Comparison of ENCODE assay signal across 13 cellular contexts in the genomic region with DNA sequence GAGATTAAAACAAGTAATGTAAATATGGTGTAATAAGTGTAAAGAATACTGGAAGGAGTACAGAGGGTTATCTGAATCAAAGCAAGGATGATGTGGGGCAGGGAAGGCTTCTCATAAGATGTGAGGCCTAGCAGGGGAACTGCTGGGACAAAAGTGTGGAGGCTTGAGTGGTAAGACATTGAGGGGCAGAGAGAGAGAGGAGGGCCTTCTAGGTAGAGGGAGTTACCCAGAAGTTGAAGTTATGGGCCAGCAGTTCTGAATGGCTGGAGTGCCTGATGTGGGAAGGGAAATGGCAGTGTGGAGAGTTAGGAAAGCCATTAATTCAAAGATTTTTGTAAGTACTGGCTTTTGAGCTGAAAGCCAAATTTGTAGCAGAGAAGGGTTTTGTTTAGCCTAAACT. TPM values are rescaled to one million over a fixed set of nuclear protein-coding genes. Genes with fewer than 3 reads are reported as not detected.
DNase-seq lines count a peak whose midpoint lies in the region; ATAC-seq and TF ChIP-seq lines count a peak whose summit lies in the region.
"Had no signal": no experiment of that assay in that cellular context is flagged by ENCODE, and none has a peak within 500 bp of the region (broad histone marks: within the 10 kb centered on the region; RNA-seq: fewer than 3 reads in every experiment).

No MANE protein-coding gene starts in this region.

- H3K36me3 ChIP-seq in GM23338 (ENCODE audit: insufficient read depth) (no peaks in the 10 kb centered on the region), lower lobe of right lung (peaks cover 11% of the 10 kb centered on the region), stomach smooth muscle (ENCODE audit: control insufficient read depth in 2 of 2, insufficient read depth in 2 of 2, low read length in 2 of 2) (no peaks in the 10 kb centered on the region)
- H3K36me3 ChIP-seq: colonic mucosa had no signal

- H3K4me3 ChIP-seq in GM23338: no peak overlapping the region
- H3K4me3 ChIP-seq in lower lobe of right lung: no peak overlapping the region
- no peak overlapping the region for H3K4me3 ChIP-seq in stomach smooth muscle (ENCODE audit: low read length in 2 of 2)
- H3K4me3 ChIP-seq: colonic mucosa had no signal

- H3K4me1 ChIP-seq in GM23338 (ENCODE audit: insufficient read depth): peaks cover 26% of the 10 kb centered on the region
- peaks cover 83% of the 10 kb centered on the region for H3K4me1 ChIP-seq in lower lobe of right lung
- peaks cover 13% of the 10 kb centered on the region for H3K4me1 ChIP-seq in stomach smooth muscle (ENCODE audit: control insufficient read depth, insufficient read depth, low read length)

- H3K27me3 ChIP-seq in GM23338 (ENCODE audit: insufficient read depth) (no peaks in the 10 kb centered on the region), lower lobe of right lung (ENCODE audit: low read depth) (no peaks in the 10 kb centered on the region), stomach smooth muscle (ENCODE audit: control insufficient read depth in 1 of 2, insufficient read depth in 2 of 2, low read length in 2 of 2) (no peaks in the 10 kb centered on the region)
- H3K27me3 ChIP-seq: colonic mucosa had no signal

- H4K20me1 ChIP-seq in GM23338 (replicated peaks; ENCODE audit: insufficient read depth): no peaks in the 10 kb centered on the region

- peak overlapping the region; percentile 50 for H3K27ac ChIP-seq in GM23338 (ENCODE audit: low read depth)
- peak overlapping the region; percentile 47 for H3K27ac ChIP-seq in angular gyrus (ENCODE audit: low read depth, low read length)
- H3K27ac ChIP-seq in lower lobe of right lung: peak overlapping the region; percentile 20
- peak overlapping the region; percentile 50 for H3K27ac ChIP-seq in stomach smooth muscle (ENCODE audit: low read length)
- H3K27ac ChIP-seq: colonic mucosa had no signal

- H3K4me1 Mint-ChIP-seq in GM23338: peaks cover 33% of the 10 kb centered on the region

- no peaks in the 10 kb centered on the region for H3F3A ChIP-seq in GM23338 (replicated peaks; ENCODE audit: low read depth)

- peak; percentile 17 for DNase-seq in GM23338 (ENCODE audit: low spot score)
- no peak for DNase-seq in lower lobe of right lung
- DNase-seq in AML-193 (lab: John Stamatoyannopoulos, UW): no peak
- DNase-seq: NCI-H1092, NCI-H510A, T1000 had no signal

- peak overlapping the region; percentile 51 for H3K27ac Mint-ChIP-seq in GM23338
- H3K27ac Mint-ChIP-seq: activated CD8-positive, alpha-beta T cell treated with anti-CD3 and anti-CD28 coated beads, Interleukin-2, amount 10 ng/mL, durations not matched to agents 7 days and 5 days had no signal

- H3K27me3 Mint-ChIP-seq in GM23338 (ENCODE audit: insufficient read depth, low read depth, poor library complexity): no peaks in the 10 kb centered on the region

- H2AFZ ChIP-seq in GM23338: no peak overlapping the region

- H3K9me3 ChIP-seq in lower lobe of right lung (no peaks in the 10 kb centered on the region), stomach smooth muscle (ENCODE audit: control insufficient read depth in 2 of 2, low read length in 2 of 2) (no peaks in the 10 kb centered on the region)
- H3K9me3 ChIP-seq: colonic mucosa had no signal

- no peaks in the 10 kb centered on the region for H3K9me3 Mint-ChIP-seq in GM23338

- peaks cover 8% of the 10 kb centered on the region; the same call in 1 of the 2 replicates for H3K79me2 ChIP-seq in GM23338 (replicated peaks; ENCODE audit: insufficient read depth)

- H3K4me2 ChIP-seq in GM23338: no peak overlapping the region

- no peaks in the 10 kb centered on the region for H3K9me2 ChIP-seq in GM23338 (ENCODE audit: insufficient read depth)

- H3K9ac ChIP-seq in stomach smooth muscle (ENCODE audit: low read length in 2 of 2): peak overlapping the region in 1 of 2 donors; percentile 10

- TF ChIP-seq CTCF in GM23338 (conservative IDR thresholded peaks at IDR 0.05; ENCODE audit: low read depth in 2 of 2): no peak
- no peak for TF ChIP-seq CTCF in lower lobe of right lung (IDR thresholded peaks at IDR 0.05)

- H3K36me3 Mint-ChIP-seq in GM23338 (ENCODE audit: low read depth): peaks cover 2% of the 10 kb centered on the region; the same call in 2 of the 3 replicates

- intact Hi-C loops in lower lobe of right lung (cut with DNase I): no loop called here

- H3K4me3 Mint-ChIP-seq in GM23338: no peak overlapping the region; the same call in 2 of the 3 replicates
- H3K4me3 Mint-ChIP-seq: activated CD8-positive, alpha-beta T cell treated with anti-CD3 and anti-CD28 coated beads, Interleukin-2, amount 10 ng/mL, durations not matched to agents 7 days and 5 days had no signal

- ATAC-seq in GM23338: peak; percentile 75
- no peak for ATAC-seq in lower lobe of right lung
- ATAC-seq in GM21825 (IDR thresholded peaks at IDR 0.05; ENCODE audit: unreplicated experiment): no peak
- no peak for ATAC-seq in HG02970 (IDR thresholded peaks at IDR 0.05; ENCODE audit: low FRiP score, unreplicated experiment)
- ATAC-seq in HG03196 (IDR thresholded peaks at IDR 0.05; ENCODE audit: unreplicated experiment): no peak
- ATAC-seq: activated CD8-positive, alpha-beta T cell treated with anti-CD3 and anti-CD28 coated beads, Interleukin-2, amount 10 ng/mL, durations not matched to agents 7 days and 5 days had no signal

TF ChIP-seq in GM23338, 12 proteins besides CTCF, POLR2A, EP300 and RAD21 (continues in another document):
- TF ChIP-seq ZNF114 (CRISPR knock-in tag; IDR thresholded peaks at IDR 0.05) (no peak), CREB1 (CRISPR knock-in tag; IDR thresholded peaks at IDR 0.05; ENCODE audit: low read depth) (no peak)
- TF ChIP-seq, protein P1, sequence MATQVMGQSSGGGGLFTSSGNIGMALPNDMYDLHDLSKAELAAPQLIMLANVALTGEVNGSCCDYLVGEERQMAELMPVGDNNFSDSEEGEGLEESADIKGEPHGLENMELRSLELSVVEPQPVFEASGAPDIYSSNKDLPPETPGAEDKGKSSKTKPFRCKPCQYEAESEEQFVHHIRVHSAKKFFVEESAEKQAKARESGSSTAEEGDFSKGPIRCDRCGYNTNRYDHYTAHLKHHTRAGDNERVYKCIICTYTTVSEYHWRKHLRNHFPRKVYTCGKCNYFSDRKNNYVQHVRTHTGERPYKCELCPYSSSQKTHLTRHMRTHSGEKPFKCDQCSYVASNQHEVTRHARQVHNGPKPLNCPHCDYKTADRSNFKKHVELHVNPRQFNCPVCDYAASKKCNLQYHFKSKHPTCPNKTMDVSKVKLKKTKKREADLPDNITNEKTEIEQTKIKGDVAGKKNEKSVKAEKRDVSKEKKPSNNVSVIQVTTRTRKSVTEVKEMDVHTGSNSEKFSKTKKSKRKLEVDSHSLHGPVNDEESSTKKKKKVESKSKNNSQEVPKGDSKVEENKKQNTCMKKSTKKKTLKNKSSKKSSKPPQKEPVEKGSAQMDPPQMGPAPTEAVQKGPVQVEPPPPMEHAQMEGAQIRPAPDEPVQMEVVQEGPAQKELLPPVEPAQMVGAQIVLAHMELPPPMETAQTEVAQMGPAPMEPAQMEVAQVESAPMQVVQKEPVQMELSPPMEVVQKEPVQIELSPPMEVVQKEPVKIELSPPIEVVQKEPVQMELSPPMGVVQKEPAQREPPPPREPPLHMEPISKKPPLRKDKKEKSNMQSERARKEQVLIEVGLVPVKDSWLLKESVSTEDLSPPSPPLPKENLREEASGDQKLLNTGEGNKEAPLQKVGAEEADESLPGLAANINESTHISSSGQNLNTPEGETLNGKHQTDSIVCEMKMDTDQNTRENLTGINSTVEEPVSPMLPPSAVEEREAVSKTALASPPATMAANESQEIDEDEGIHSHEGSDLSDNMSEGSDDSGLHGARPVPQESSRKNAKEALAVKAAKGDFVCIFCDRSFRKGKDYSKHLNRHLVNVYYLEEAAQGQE (IDR thresholded peaks at IDR 0.05; ENCODE audit: unreplicated experiment): no peak

RNA-seq across cellular contexts. Expression of a gene that starts 36.8 kb away (rescaled TPM):
- 7.3 and 10.2 TPM in 2 replicates for total RNA-seq in GM23338 (2014; rRNA removed; shearing (Covaris generic))
- polyA plus RNA-seq in GM23338 (2016; fragmentation: Nextera tagmentation; extraction: Ambion mirVana): 4.7 and 5.9 TPM in 2 replicates
- total RNA-seq in lower lobe of right lung: 67.5 TPM
